16 cellular contexts compared by ENCODE assay signal in genomic region chr2:42877532-42877931, GRCh38.
"Had no signal": no experiment of that assay in that cellular context is flagged by ENCODE, and none has a peak within 500 bp of the region (broad histone marks: within the 10 kb centered on the region; RNA-seq: fewer than 3 reads in every experiment).

No MANE protein-coding gene starts in this region.

- H3K27ac Mint-ChIP-seq: activated B cell treated with CpG ODN at 0.5 μM for 24 hours; activated CD4-positive, alpha-beta T cell treated with anti-CD3 and anti-CD28 coated beads, Interleukin-2, amount 10 ng/mL, durations not matched to agents 24 days and 14 days; activated naive CD8-positive, alpha-beta T cell; natural killer cell treated with Interleukin-12 subunit alpha and Interleukin-12 subunit beta and Interleukin-15 and Interleukin-18, amount 100 ng/mL, for 72 hours; progenitor cell of endocrine pancreas; T-helper 17 cell had no signal

- H3K4me3 Mint-ChIP-seq: activated B cell treated with CpG ODN at 0.5 μM for 24 hours; activated CD4-positive, alpha-beta T cell treated with anti-CD3 and anti-CD28 coated beads, Interleukin-2, amount 10 ng/mL, durations not matched to agents 24 days and 14 days; activated naive CD8-positive, alpha-beta T cell; natural killer cell treated with Interleukin-12 subunit alpha and Interleukin-12 subunit beta and Interleukin-15 and Interleukin-18, amount 100 ng/mL, for 72 hours; stimulated activated naive CD8-positive, alpha-beta T cell treated with anti-CD3 and anti-CD28 coated beads, Interleukin-15, amount 100 ng/mL, for 72 hours; T-helper 17 cell had no signal

- H3K9me3 Mint-ChIP-seq: activated B cell treated with CpG ODN at 0.5 μM for 24 hours; activated CD4-positive, alpha-beta T cell treated with anti-CD3 and anti-CD28 coated beads, Interleukin-2, amount 10 ng/mL, durations not matched to agents 24 days and 14 days; natural killer cell treated with Interleukin-12 subunit alpha and Interleukin-12 subunit beta and Interleukin-15 and Interleukin-18, amount 100 ng/mL, for 72 hours; stimulated activated naive CD8-positive, alpha-beta T cell treated with anti-CD3 and anti-CD28 coated beads, Interleukin-15, amount 100 ng/mL, for 72 hours had no signal

- H3K27me3 ChIP-seq: esophagus muscularis mucosa, sigmoid colon had no signal

- H3K36me3 ChIP-seq: esophagus muscularis mucosa, sigmoid colon, thoracic aorta had no signal

- H3K4me1 Mint-ChIP-seq: activated B cell treated with CpG ODN at 0.5 μM for 24 hours, T-helper 17 cell had no signal

- H3K36me3 Mint-ChIP-seq: activated naive CD8-positive, alpha-beta T cell; natural killer cell treated with Interleukin-12 subunit alpha and Interleukin-12 subunit beta and Interleukin-15 and Interleukin-18, amount 100 ng/mL, for 72 hours had no signal

- H3K9me3 ChIP-seq: esophagus muscularis mucosa, sigmoid colon, thoracic aorta had no signal

- ATAC-seq: natural killer cell treated with Interleukin-12 subunit alpha and Interleukin-12 subunit beta and Interleukin-15 and Interleukin-18, amount 100 ng/mL, for 72 hours; stimulated activated naive CD8-positive, alpha-beta T cell treated with anti-CD3 and anti-CD28 coated beads, Interleukin-15, amount 100 ng/mL, for 72 hours; T-helper 17 cell had no signal

- DNase-seq: activated B cell treated with CpG ODN at 0.5 μM for 24 hours; activated CD4-positive, alpha-beta T cell treated with anti-CD3 and anti-CD28 coated beads, Interleukin-2, amount 10 ng/mL, durations not matched to agents 24 days and 14 days; activated effector memory CD4-positive, alpha-beta T cell treated with anti-CD3 and anti-CD28 coated beads, Interleukin-2, amount 50 U/mL, for 16 hours; activated T-cell treated with anti-CD3 and anti-CD28 coated beads, Interleukin-2, amount 50 U/mL, for 1 hour; foreskin melanocyte; kidney; nucleus accumbens; sigmoid colon; stimulated activated CD4-positive, alpha-beta T cell treated with anti-CD3 and anti-CD28 coated beads, Interleukin-4, amount 100 ng/mL, for 24 hours; stimulated activated naive CD8-positive, alpha-beta T cell treated with anti-CD3 and anti-CD28 coated beads, Interleukin-15, amount 100 ng/mL, for 72 hours; T-helper 17 cell had no signal

- H3K27ac ChIP-seq: thoracic aorta had no signal

- H3K27me3 Mint-ChIP-seq: activated B cell treated with CpG ODN at 0.5 μM for 24 hours; activated CD4-positive, alpha-beta T cell treated with anti-CD3 and anti-CD28 coated beads, Interleukin-2, amount 10 ng/mL, durations not matched to agents 24 days and 14 days; activated naive CD8-positive, alpha-beta T cell; natural killer cell treated with Interleukin-12 subunit alpha and Interleukin-12 subunit beta and Interleukin-15 and Interleukin-18, amount 100 ng/mL, for 72 hours; progenitor cell of endocrine pancreas; stimulated activated naive CD8-positive, alpha-beta T cell treated with anti-CD3 and anti-CD28 coated beads, Interleukin-15, amount 100 ng/mL, for 72 hours; T-helper 17 cell had no signal

- H3K4me3 ChIP-seq: esophagus muscularis mucosa, sigmoid colon, thoracic aorta had no signal
